12 cellular contexts compared by ENCODE assay signal in genomic region chr11:73326929-73327811, GRCh38. TPM values are rescaled to one million over a fixed set of nuclear protein-coding genes. Genes with fewer than 3 reads are reported as not detected.
A peak's percentile ranks its signal among the peaks of the same experiment; 100 is the strongest.
DNase-seq lines count a peak whose midpoint lies in the region; ATAC-seq and TF ChIP-seq lines count a peak whose summit lies in the region.
"Had no signal": no experiment of that assay in that cellular context is flagged by ENCODE, and none has a peak within 500 bp of the region (broad histone marks: within the 10 kb centered on the region; RNA-seq: fewer than 3 reads in every experiment).

No MANE protein-coding gene starts in this region.

- no peak overlapping the region for H3K9ac ChIP-seq in PC-3 (ENCODE audit: low read length)

- no peaks in the 10 kb centered on the region for H3K27me3 ChIP-seq in PC-3 (ENCODE audit: low read length)

- BruUV-seq in PC-3 (replicated peaks; lab: Mats Ljungman, UMichigan), result no TSS peak

- H3K4me1 ChIP-seq in PC-3 (ENCODE audit: insufficient read depth, low read length), result peaks cover 10% of the 10 kb centered on the region; the same call in 1 of the 2 replicates

- H3K9me2 ChIP-seq in PC-3 (replicated peaks; ENCODE audit: low read length), result no peaks in the 10 kb centered on the region

- H3K9me3 Mint-ChIP-seq in glutamatergic neuron (ENCODE audit: unreplicated experiment), result peaks cover 11% of the 10 kb centered on the region
- H3K9me3 Mint-ChIP-seq in stimulated activated effector memory CD8-positive, alpha-beta T cell treated with anti-CD3 and anti-CD28 coated beads, Interleukin-12 subunit alpha, Interleukin-12 subunit beta, amount 100 ng/mL, for 72 hours, result no peaks in the 10 kb centered on the region

- peak overlapping the region; percentile 18 for H3K4me3 Mint-ChIP-seq in glutamatergic neuron (ENCODE audit: unreplicated experiment)
- no peak overlapping the region for H3K4me3 Mint-ChIP-seq in stimulated activated effector memory CD8-positive, alpha-beta T cell treated with anti-CD3 and anti-CD28 coated beads, Interleukin-12 subunit alpha, Interleukin-12 subunit beta, amount 100 ng/mL, for 72 hours

- DNase-seq in DMS 273 (lab: John Stamatoyannopoulos, UW; ENCODE audit: unreplicated experiment) (peak; percentile 29), DMS 273 treated with DMSO at 0.1 percent for 48 hours (lab: John Stamatoyannopoulos, UW) (no peak), PC-3 (peak; percentile 71), glutamatergic neuron (no peak), NCI-H2029 treated with DMSO at 0.1 percent for 48 hours (lab: John Stamatoyannopoulos, UW) (no peak), activated gamma-delta T cell (lab: John Stamatoyannopoulos, UW) (no peak), retina (no peak)
- DNase-seq in stimulated activated effector memory CD8-positive, alpha-beta T cell treated with anti-CD3 and anti-CD28 coated beads, Interleukin-12 subunit alpha, Interleukin-12 subunit beta, amount 100 ng/mL, for 72 hours (ENCODE audit: low spot score in 2 of 2), result no peak
- DNase-seq: NCI-H187 treated with DMSO at 0.1 percent for 48 hours; stimulated activated CD4-positive, alpha-beta T cell treated with anti-CD3 and anti-CD28 coated beads, Interleukin-2, amount 100 ng/mL, for 48 hours had no signal

- no peaks in the 10 kb centered on the region for H3K9me3 ChIP-seq in PC-3 (ENCODE audit: low read length)

- no peak overlapping the region for H3K27ac ChIP-seq in PC-3 (ENCODE audit: low read length)
- H3K27ac ChIP-seq: 22Rv1 had no signal

- no peak overlapping the region for H3K4me2 ChIP-seq in PC-3 (ENCODE audit: low read length)

- no peaks in the 10 kb centered on the region for H4K20me1 ChIP-seq in PC-3 (ENCODE audit: low read length)

- no peaks in the 10 kb centered on the region for H3F3A ChIP-seq in PC-3 (ENCODE audit: low read length, unreplicated experiment)

- H3K4me1 Mint-ChIP-seq in glutamatergic neuron (ENCODE audit: low read depth, unreplicated experiment), result peaks cover 63% of the 10 kb centered on the region
- peaks cover 12% of the 10 kb centered on the region for H3K4me1 Mint-ChIP-seq in stimulated activated effector memory CD8-positive, alpha-beta T cell treated with anti-CD3 and anti-CD28 coated beads, Interleukin-12 subunit alpha, Interleukin-12 subunit beta, amount 100 ng/mL, for 72 hours

- ATAC-seq in PC-3, result peak; percentile 56
- ATAC-seq in stimulated activated effector memory CD8-positive, alpha-beta T cell treated with anti-CD3 and anti-CD28 coated beads, Interleukin-12 subunit alpha, Interleukin-12 subunit beta, amount 100 ng/mL, for 72 hours, result peak; percentile 83

- POLR2A ChIA-PET in PC-3 (lab: Charles Lee; ENCODE audit: unreplicated experiment), result interaction anchor here (0.5 kb wide), 1 partner anchor 605 kb away, joined by 3 read pairs; no protein-coding TSS in a partner anchor

- TF ChIP-seq CTCF in PC-3 (conservative IDR thresholded peaks at IDR 0.05; ENCODE audit: low read depth, low read length) (no peak), glutamatergic neuron (IDR thresholded peaks at IDR 0.05; ENCODE audit: partially characterized antibody, unreplicated experiment) (no peak)

- no peaks in the 10 kb centered on the region for H3K36me3 Mint-ChIP-seq in glutamatergic neuron (ENCODE audit: unreplicated experiment)
- no peaks in the 10 kb centered on the region for H3K36me3 Mint-ChIP-seq in stimulated activated effector memory CD8-positive, alpha-beta T cell treated with anti-CD3 and anti-CD28 coated beads, Interleukin-12 subunit alpha, Interleukin-12 subunit beta, amount 100 ng/mL, for 72 hours

- H3K27me3 Mint-ChIP-seq in glutamatergic neuron (ENCODE audit: unreplicated experiment), result peaks cover 10% of the 10 kb centered on the region

- intact Hi-C loops in PC-3 (cut with micrococcal nuclease), result loop anchor here (1.0 kb wide), 1 partner anchor 20 kb away; no protein-coding TSS in a partner anchor

- no peaks in the 10 kb centered on the region for H3K36me3 ChIP-seq in PC-3 (ENCODE audit: low read depth, low read length)

- H3K27ac Mint-ChIP-seq in glutamatergic neuron (ENCODE audit: unreplicated experiment), result peak overlapping the region; percentile 78
- H3K27ac Mint-ChIP-seq in stimulated activated effector memory CD8-positive, alpha-beta T cell treated with anti-CD3 and anti-CD28 coated beads, Interleukin-12 subunit alpha, Interleukin-12 subunit beta, amount 100 ng/mL, for 72 hours, result no peak overlapping the region

- H3K79me2 ChIP-seq in PC-3 (ENCODE audit: low read length), result no peaks in the 10 kb centered on the region

- no peak overlapping the region for H3K4me3 ChIP-seq in PC-3 (ENCODE audit: low read length)

- no peak overlapping the region for H2AFZ ChIP-seq in PC-3 (ENCODE audit: low read length)

- CTCF ChIA-PET in PC-3 (lab: Charles Lee), result no interaction called here

RNA-seq across cellular contexts. Expression of gene ARHGEF17, which starts 19.1 kb away (rescaled TPM):
- total RNA-seq in PC-3 (2014; rRNA removed) (6.2 and 11.0 TPM in 2 replicates), glutamatergic neuron (ENCODE audit: unreplicated experiment) (43.3 TPM)

RNA-seq across cellular contexts. Expression of gene RELT, which starts 49.0 kb away (rescaled TPM):
- total RNA-seq in PC-3 (2014; rRNA removed) (24.5 and 34.0 TPM in 2 replicates), glutamatergic neuron (ENCODE audit: unreplicated experiment) (9.2 TPM)

RNA-seq across cellular contexts. Expression of gene P2RY6, which starts 55.0 kb away (rescaled TPM):
- total RNA-seq in PC-3 (2014; rRNA removed), result 1.6 and 2.0 TPM in 2 replicates
- total RNA-seq in glutamatergic neuron (ENCODE audit: unreplicated experiment), result not detected
- total RNA-seq: T-helper 2 cell treated with Interferon-gamma antibody and Interleukin-4, amounts not matched to agents 100 ng/mL and 5 ng/mL, for 36 hours had no signal

Comparison
In these comparisons a context has a peak if more than half of its experiments do, and no peak if none do; other contexts are left out.
1. DNase-seq: peak in DMS 273 (single experiment) and PC-3 (single experiment); none in DMS 273 treated with DMSO at 0.1 percent for 48 hours (single experiment), glutamatergic neuron (single experiment), stimulated activated effector memory CD8-positive, alpha-beta T cell treated with anti-CD3 and anti-CD28 coated beads, Interleukin-12 subunit alpha, Interleukin-12 subunit beta, amount 100 ng/mL, for 72 hours (0 of 2), NCI-H2029 treated with DMSO at 0.1 percent for 48 hours (single experiment), activated gamma-delta T cell (single experiment) and retina (single experiment).